ENCODE assay signal across 8 cellular contexts in genomic region chr6:3457710-3458605, GRCh38. TPM values are rescaled to one million over a fixed set of nuclear protein-coding genes. Genes with fewer than 3 reads are reported as not detected.
DNase-seq lines count a peak whose midpoint lies in the region; ATAC-seq, FAIRE-seq and TF ChIP-seq lines count a peak whose summit lies in the region.

No MANE protein-coding gene starts in this region.

- H3K9me3 ChIP-seq in left lung, result no peaks in the 10 kb centered on the region

- H3K4me1 Mint-ChIP-seq in activated CD8-positive, alpha-beta memory T cell treated with anti-CD3 and anti-CD28 coated beads, Interleukin-2, amount 10 ng/mL, durations not matched to agents 7 days and 5 days, result peaks cover 5% of the 10 kb centered on the region
- peaks cover 8% of the 10 kb centered on the region for H3K4me1 Mint-ChIP-seq in stimulated activated memory B cell treated with anti-CD40 and anti-IgM and Interleukin-4, amounts not matched to agents 10 μg/mL and 1 μg/mL and 100 μg/mL, for 72 hours

- H3K4me1 ChIP-seq in left lung, result peaks cover 4 to 11% of the 10 kb centered on the region in 2 donors

- no peak for TF ChIP-seq CTCF in left lung (IDR thresholded peaks at IDR 0.05)

- no peak for TF ChIP-seq POLR2A in GM12892 (IDR thresholded peaks at IDR 0.05; ENCODE audit: low read depth, low read length)

- intact Hi-C loops in left lung (cut with DNase I), result loop anchor here in 1 of 2 donors (10.0 kb wide), 1 partner anchor 173 kb away; no protein-coding TSS in a partner anchor

- H3K4me3 ChIP-seq in left lung, result peak overlapping the region; percentile 49 to 57

- no peaks in the 10 kb centered on the region for H3K9me3 Mint-ChIP-seq in activated CD8-positive, alpha-beta memory T cell treated with anti-CD3 and anti-CD28 coated beads, Interleukin-2, amount 10 ng/mL, durations not matched to agents 7 days and 5 days (ENCODE audit: low read depth)
- no peaks in the 10 kb centered on the region for H3K9me3 Mint-ChIP-seq in stimulated activated memory B cell treated with anti-CD40 and anti-IgM and Interleukin-4, amounts not matched to agents 10 μg/mL and 1 μg/mL and 100 μg/mL, for 72 hours

- H3K27me3 Mint-ChIP-seq in activated CD8-positive, alpha-beta memory T cell treated with anti-CD3 and anti-CD28 coated beads, Interleukin-2, amount 10 ng/mL, durations not matched to agents 7 days and 5 days, result peaks cover 51% of the 10 kb centered on the region
- H3K27me3 Mint-ChIP-seq in stimulated activated memory B cell treated with anti-CD40 and anti-IgM and Interleukin-4, amounts not matched to agents 10 μg/mL and 1 μg/mL and 100 μg/mL, for 72 hours, result peaks cover 31% of the 10 kb centered on the region

- H3K36me3 ChIP-seq in left lung, result no peaks in the 10 kb centered on the region

- H3K27ac Mint-ChIP-seq in activated CD8-positive, alpha-beta memory T cell treated with anti-CD3 and anti-CD28 coated beads, Interleukin-2, amount 10 ng/mL, durations not matched to agents 7 days and 5 days, result no peak overlapping the region
- H3K27ac Mint-ChIP-seq in stimulated activated memory B cell treated with anti-CD40 and anti-IgM and Interleukin-4, amounts not matched to agents 10 μg/mL and 1 μg/mL and 100 μg/mL, for 72 hours, result peak overlapping the region; percentile 48

- H3K27ac ChIP-seq in left lung, result peak overlapping the region in 1 of 2 donors; percentile 26

- peak overlapping the region; percentile 22 for H3K4me3 Mint-ChIP-seq in activated CD8-positive, alpha-beta memory T cell treated with anti-CD3 and anti-CD28 coated beads, Interleukin-2, amount 10 ng/mL, durations not matched to agents 7 days and 5 days
- peak overlapping the region; percentile 76 for H3K4me3 Mint-ChIP-seq in stimulated activated memory B cell treated with anti-CD40 and anti-IgM and Interleukin-4, amounts not matched to agents 10 μg/mL and 1 μg/mL and 100 μg/mL, for 72 hours

- no peak for ATAC-seq in activated CD8-positive, alpha-beta memory T cell treated with anti-CD3 and anti-CD28 coated beads, Interleukin-2, amount 10 ng/mL, durations not matched to agents 7 days and 5 days
- peak; percentile 58 for ATAC-seq in left lung
- no peak for ATAC-seq in stimulated activated memory B cell treated with anti-CD40 and anti-IgM and Interleukin-4, amounts not matched to agents 10 μg/mL and 1 μg/mL and 100 μg/mL, for 72 hours
- ATAC-seq in HG03175 (IDR thresholded peaks at IDR 0.05; ENCODE audit: unreplicated experiment), result no peak

- no peak for DNase-seq in activated CD8-positive, alpha-beta memory T cell treated with anti-CD3 and anti-CD28 coated beads, Interleukin-2, amount 10 ng/mL, durations not matched to agents 7 days and 5 days
- no peak for DNase-seq in activated CD8-positive, alpha-beta memory T cell treated with anti-CD3 and anti-CD28 coated beads, Interleukin-2, amount 50 U/mL, for 4 hours
- DNase-seq in RPMI8226, result peak; percentile 88
- peak; percentile 74 for DNase-seq in cerebellar cortex (ENCODE audit: low spot score)
- no peak for DNase-seq in left lung
- no peak for DNase-seq in GM12892 (ENCODE audit: insufficient read length)

- peaks cover 0 to 68% of the 10 kb centered on the region in 2 donors for H3K27me3 ChIP-seq in left lung

- FAIRE-seq in GM12892 (lab: Jason Lieb, UNC), result no peak

- CTCF ChIA-PET in activated CD8-positive, alpha-beta memory T cell treated with anti-CD3 and anti-CD28 coated beads, Interleukin-2, amount 10 ng/mL, durations not matched to agents 7 days and 5 days (lab: Charles Lee), result interaction anchor here (0.7 to 1.0 kb wide), 2 partner anchors 178 to 541 kb away, joined by 3 read pairs; no protein-coding TSS in a partner anchor

- no peaks in the 10 kb centered on the region for H3K36me3 Mint-ChIP-seq in activated CD8-positive, alpha-beta memory T cell treated with anti-CD3 and anti-CD28 coated beads, Interleukin-2, amount 10 ng/mL, durations not matched to agents 7 days and 5 days
- H3K36me3 Mint-ChIP-seq in stimulated activated memory B cell treated with anti-CD40 and anti-IgM and Interleukin-4, amounts not matched to agents 10 μg/mL and 1 μg/mL and 100 μg/mL, for 72 hours, result no peaks in the 10 kb centered on the region

RNA-seq across cellular contexts. Expression of gene SLC22A23, which starts 1.1 kb away (rescaled TPM):
- total RNA-seq in activated CD8-positive, alpha-beta memory T cell treated with anti-CD3 and anti-CD28 coated beads, Interleukin-2, amount 10 ng/mL, durations not matched to agents 7 days and 5 days, result under 1 TPM; 0.07 to 0.20 TPM
- 10 to 100 TPM; 24.4 to 25.7 TPM for total RNA-seq in left lung
- 0.87 TPM for polyA plus RNA-seq in GM12892 (2012; ENCODE audit: missing spikeins)

Comparison
In these comparisons a context has a peak if more than half of its experiments do, and no peak if none do; other contexts are left out.
1. DNase-seq: peak in RPMI8226 (single experiment) and cerebellar cortex (single experiment); none in activated CD8-positive, alpha-beta memory T cell treated with anti-CD3 and anti-CD28 coated beads, Interleukin-2, amount 10 ng/mL, durations not matched to agents 7 days and 5 days (single experiment), activated CD8-positive, alpha-beta memory T cell treated with anti-CD3 and anti-CD28 coated beads, Interleukin-2, amount 50 U/mL, for 4 hours (single experiment), left lung (0 of 2) and GM12892 (single experiment).
2. RNA of gene SLC22A23, which starts 1.1 kb away (total RNA-seq): 24.4 to 25.7 TPM in left lung; 0.07 to 0.20 TPM in activated CD8-positive, alpha-beta memory T cell treated with anti-CD3 and anti-CD28 coated beads, Interleukin-2, amount 10 ng/mL, durations not matched to agents 7 days and 5 days; every median in the first group is over 10 times any median in the second.